ENCODE assay signal across 17 cellular contexts in genomic region chr19:51749979-51750378, GRCh38. TPM values are rescaled to one million over a fixed set of nuclear protein-coding genes. Genes with fewer than 3 reads are reported as not detected.
DNase-seq lines count a peak whose midpoint lies in the region; ATAC-seq and TF ChIP-seq lines count a peak whose summit lies in the region.
"Had no signal": no experiment of that assay in that cellular context is flagged by ENCODE, and none has a peak within 500 bp of the region (broad histone marks: within the 10 kb centered on the region; RNA-seq: fewer than 3 reads in every experiment).

No MANE protein-coding gene starts in this region.

- CTCF ChIA-PET in A673 (lab: Charles Lee) = no interaction called here

- H3K4me1 ChIP-seq in aorta (ENCODE audit: control insufficient read depth in 1 of 2, insufficient read depth in 2 of 2, low read length in 2 of 2) (no peaks in the 10 kb centered on the region), A673 (ENCODE audit: insufficient read depth, low read length, poor library complexity, severe bottlenecking) (no peaks in the 10 kb centered on the region)

- no peak for TF ChIP-seq CTCF in A673 (conservative IDR thresholded peaks at IDR 0.05; ENCODE audit: low read depth, low read length)

- intact Hi-C loops in aorta (cut with DNase I) (no loop called here), A673 (cut with micrococcal nuclease; ENCODE audit: unreplicated experiment) (no loop called here)

- no peak overlapping the region for H3K4me3 ChIP-seq in aorta (ENCODE audit: low read length in 2 of 2)
- H3K4me3 ChIP-seq in A673 (ENCODE audit: low read depth, low read length, poor library complexity, severe bottlenecking) = no peak overlapping the region

- H3K9me3 ChIP-seq in aorta (ENCODE audit: control insufficient read depth, low read length) (no peaks in the 10 kb centered on the region), A673 (ENCODE audit: low read depth, low read length, poor library complexity, severe bottlenecking) (no peaks in the 10 kb centered on the region)

- no peak overlapping the region for H3K27ac ChIP-seq in aorta (ENCODE audit: low read depth in 1 of 2, low read length in 2 of 2)
- no peak overlapping the region for H3K27ac ChIP-seq in A673 (ENCODE audit: low read depth, low read length, poor library complexity, severe bottlenecking)

- DNase-seq in AG20443 (ENCODE audit: low spot score) = peak; percentile 78
- DNase-seq in M059J (ENCODE audit: low read depth) = peak; percentile 89
- DNase-seq in astrocyte of the hippocampus (ENCODE audit: low read depth, low spot score) = peak; percentile 31
- peak; percentile 86 for DNase-seq in myocyte (ENCODE audit: low read depth)
- no peak for DNase-seq in AG08396 (ENCODE audit: low spot score)
- no peak for DNase-seq in aorta
- no peak for DNase-seq in A673 (ENCODE audit: low spot score)
- DNase-seq: activated CD4-positive, alpha-beta T cell treated with anti-CD3 and anti-CD28 coated beads, Interleukin-2, amount 50 U/mL, for 48 hours; activated naive CD4-positive, alpha-beta T cell; left colon; MM.1S; NCI-H2029; NCI-H446 treated with DMSO at 0.1 percent for 48 hours; stimulated activated naive CD4-positive, alpha-beta T cell had no signal

- WGBS in aorta, 2 donors = 68 to 76% methylated on average over 4 of the region's 4 CpGs

- H3K27me3 ChIP-seq in aorta (ENCODE audit: control insufficient read depth in 1 of 2, insufficient read depth in 2 of 2, low read length in 1 of 2) = no peaks in the 10 kb centered on the region
- H3K27me3 ChIP-seq in A673 (replicated peaks; ENCODE audit: insufficient read depth, low read depth, low read length, poor library complexity) = peaks cover 10% of the 10 kb centered on the region

- H3K36me3 ChIP-seq in aorta (ENCODE audit: control insufficient read depth in 1 of 2, insufficient read depth in 2 of 2, low read length in 1 of 2) (no peaks in the 10 kb centered on the region), A673 (ENCODE audit: insufficient read depth, low read length, poor library complexity, severe bottlenecking) (no peaks in the 10 kb centered on the region)

- POLR2A ChIA-PET in A673 (lab: Charles Lee; ENCODE audit: low non-redundant PET) = no interaction called here

- ATAC-seq in aorta (ENCODE audit: low FRiP score) (no peak), GM21367 (IDR thresholded peaks at IDR 0.05; ENCODE audit: unreplicated experiment) (no peak)
- ATAC-seq: left colon had no signal

- no TSS peak for BruUV-seq in A673 (replicated peaks; lab: Mats Ljungman, UMichigan)

RNA-seq across cellular contexts. Expression of gene FPR1, which starts 1.7 kb away (rescaled TPM):
- total RNA-seq in M059J (2014; rRNA removed; shearing (Covaris generic)) = 3.6 and 3.8 TPM in 2 replicates
- total RNA-seq in myocyte (0.05 and 0.16 TPM in 2 replicates), aorta (10 to 100 TPM; 19.0 to 37.1 TPM), A673 (2021) (not detected in 2 replicates)
- 1.9 TPM for polyA plus RNA-seq in myocyte (2012)
- 10 to 100 TPM in 1 of 2 donors, under 1 TPM in 1; 0.77 to 13.5 TPM for polyA plus RNA-seq in aorta
- total RNA-seq: fibroblast of villous mesenchyme had no signal

RNA-seq across cellular contexts. Expression of gene FPR2, which starts 11.0 kb away (rescaled TPM):
- not detected in 2 replicates for total RNA-seq in M059J (2014; rRNA removed; shearing (Covaris generic))
- total RNA-seq in myocyte (not detected in 2 replicates), aorta (1 to 10 TPM; 2.7 to 3.9 TPM), A673 (2021) (not detected in 2 replicates)
- polyA plus RNA-seq in myocyte (2012) = 0.05 TPM
- 1 to 10 TPM in 1 of 2 donors, under 1 TPM in 1; 0.18 to 2.6 TPM for polyA plus RNA-seq in aorta
- total RNA-seq: fibroblast of villous mesenchyme, mucosa of gallbladder had no signal

RNA-seq across cellular contexts. Expression of gene HAS1, which starts 26.2 kb away (rescaled TPM):
- total RNA-seq in M059J (2014; rRNA removed; shearing (Covaris generic)) = not detected in 2 replicates
- total RNA-seq in myocyte (0.57 and 0.70 TPM in 2 replicates), aorta (1 to 10 TPM; 4.6 to 5.4 TPM), A673 (2021) (not detected in 2 replicates)
- polyA plus RNA-seq in myocyte (2012) = 1.9 TPM
- not detected for polyA plus RNA-seq in aorta
- total RNA-seq: fibroblast of villous mesenchyme had no signal

RNA-seq across cellular contexts. Expression of gene FPR3, which starts 45.0 kb away (rescaled TPM):
- 0.10 and 0.22 TPM in 2 replicates for total RNA-seq in M059J (2014; rRNA removed; shearing (Covaris generic))
- not detected in 2 replicates for total RNA-seq in myocyte
- 0.26 TPM for polyA plus RNA-seq in myocyte (2012)
- total RNA-seq in aorta = 10 to 100 TPM; 21.2 to 25.1 TPM
- polyA plus RNA-seq in aorta = 10 to 100 TPM in 1 of 2 donors, 1 to 10 TPM in 1; 1.7 to 11.9 TPM
- total RNA-seq in A673 (2021) = not detected in 2 replicates
- total RNA-seq: fibroblast of villous mesenchyme had no signal

RNA-seq across cellular contexts. Expression of gene SPACA6, which starts 56.8 kb away (rescaled TPM):
- 4.1 and 13.7 TPM in 2 replicates for total RNA-seq in M059J (2014; rRNA removed; shearing (Covaris generic))
- total RNA-seq in myocyte (5.2 and 8.0 TPM in 2 replicates), aorta (10 to 100 TPM; 37.3 to 53.0 TPM), A673 (2021) (28.4 and 28.6 TPM in 2 replicates)
- 17.7 TPM for polyA plus RNA-seq in myocyte (2012)
- 100 to 1,000 TPM in 1 of 2 donors, 10 to 100 TPM in 1; 21.3 to 103 TPM for polyA plus RNA-seq in aorta

Comparison
In these comparisons a context has a peak if more than half of its experiments do, and no peak if none do; other contexts are left out.
1. DNase-seq: peak in AG20443 (single experiment), M059J (single experiment), astrocyte of the hippocampus (single experiment) and myocyte (single experiment); none in AG08396 (single experiment), aorta (0 of 2) and A673 (single experiment).